Comparison of ENCODE assay signal across 15 cellular contexts in genomic region chr14:53751650-53752049, GRCh38.
DNase-seq lines count a peak whose midpoint lies in the region; ATAC-seq, FAIRE-seq and TF ChIP-seq lines count a peak whose summit lies in the region.
"Had no signal": no experiment of that assay in that cellular context is flagged by ENCODE, and none has a peak within 500 bp of the region (broad histone marks: within the 10 kb centered on the region; RNA-seq: fewer than 3 reads in every experiment).

No MANE protein-coding gene starts in this region.

- H3K4me3 ChIP-seq in heart right ventricle: no peak overlapping the region
- H3K4me3 ChIP-seq: BLaER1 treated with 17β-estradiol and CSF1 and Interleukin-3, amounts not matched to agents 10 nM and 100 nM; HAP-1 had no signal

- ATAC-seq in heart right ventricle: peak in 2 of 8 donors; percentile 25 to 53
- no peak for ATAC-seq in Right ventricle myocardium superior (ENCODE audit: poor library complexity)
- peak; percentile 30 for ATAC-seq in left ventricle myocardium superior
- ATAC-seq in left lobe of liver: no peak
- ATAC-seq: CD8-positive, alpha-beta T cell had no signal

- no peak for TF ChIP-seq POLR2A in H54 (IDR thresholded peaks at IDR 0.05; ENCODE audit: low read depth, low read length)

- TF ChIP-seq CTCF in heart right ventricle (IDR thresholded peaks at IDR 0.05): no peak

- DNase-seq in heart right ventricle: peak; percentile 12 to 21
- no peak for DNase-seq in Right ventricle myocardium superior
- no peak for DNase-seq in left ventricle myocardium superior
- peak; percentile 48 for DNase-seq in mucosa of gallbladder (ENCODE audit: low spot score)
- DNase-seq in stimulated activated CD4-positive, alpha-beta T cell treated with anti-CD3 and anti-CD28 coated beads, Interleukin-4, amount 100 ng/mL, for 1 hour: no peak
- DNase-seq in left lobe of liver (ENCODE audit: low spot score): no peak
- no peak for DNase-seq in H54 (ENCODE audit: insufficient read length, low spot score)
- DNase-seq: Calu3; CD8-positive, alpha-beta T cell; DMS79 treated with DMSO at 0.1 percent for 48 hours; GF-D8; GOT3 had no signal

- no peaks in the 10 kb centered on the region for H3K36me3 ChIP-seq in heart right ventricle
- H3K36me3 ChIP-seq: BLaER1 treated with 17β-estradiol and CSF1 and Interleukin-3, amounts not matched to agents 10 nM and 100 nM; HAP-1 had no signal

- intact Hi-C loops in heart right ventricle (cut with DNase I): no loop called here
- intact Hi-C loops in Right ventricle myocardium superior (cut with DNase I): no loop called here
- intact Hi-C loops in left ventricle myocardium superior (cut with micrococcal nuclease): no loop called here

- H3K9me3 ChIP-seq in heart right ventricle: no peaks in the 10 kb centered on the region
- H3K9me3 ChIP-seq: HAP-1 had no signal

- 82 to 85% methylated on average over 3 of the region's 3 CpGs for WGBS in heart right ventricle, 2 donors

- H3K27ac ChIP-seq in heart right ventricle: no peak overlapping the region
- H3K27ac ChIP-seq: BLaER1 treated with 17β-estradiol and CSF1 and Interleukin-3, amounts not matched to agents 10 nM and 100 nM; HL-60 had no signal

- H3K27me3 ChIP-seq in heart right ventricle: no peaks in the 10 kb centered on the region
- H3K27me3 ChIP-seq: BLaER1 treated with 17β-estradiol and CSF1 and Interleukin-3, amounts not matched to agents 10 nM and 100 nM had no signal

- no peak for FAIRE-seq in H54 (lab: Jason Lieb, UNC)

- H3K4me1 ChIP-seq in heart right ventricle: no peaks in the 10 kb centered on the region
- H3K4me1 ChIP-seq: BLaER1 treated with 17β-estradiol and CSF1 and Interleukin-3, amounts not matched to agents 10 nM and 100 nM; HAP-1 had no signal

Comparison
In these comparisons a context has a peak if more than half of its experiments do, and no peak if none do; other contexts are left out.
1. DNase-seq: peak in heart right ventricle (2 of 2) and mucosa of gallbladder (single experiment); none in Right ventricle myocardium superior (single experiment), left ventricle myocardium superior (single experiment), stimulated activated CD4-positive, alpha-beta T cell treated with anti-CD3 and anti-CD28 coated beads, Interleukin-4, amount 100 ng/mL, for 1 hour (single experiment), left lobe of liver (single experiment) and H54 (single experiment).